Comparison of ENCODE assay signal across 8 cellular contexts in the genomic region with DNA sequence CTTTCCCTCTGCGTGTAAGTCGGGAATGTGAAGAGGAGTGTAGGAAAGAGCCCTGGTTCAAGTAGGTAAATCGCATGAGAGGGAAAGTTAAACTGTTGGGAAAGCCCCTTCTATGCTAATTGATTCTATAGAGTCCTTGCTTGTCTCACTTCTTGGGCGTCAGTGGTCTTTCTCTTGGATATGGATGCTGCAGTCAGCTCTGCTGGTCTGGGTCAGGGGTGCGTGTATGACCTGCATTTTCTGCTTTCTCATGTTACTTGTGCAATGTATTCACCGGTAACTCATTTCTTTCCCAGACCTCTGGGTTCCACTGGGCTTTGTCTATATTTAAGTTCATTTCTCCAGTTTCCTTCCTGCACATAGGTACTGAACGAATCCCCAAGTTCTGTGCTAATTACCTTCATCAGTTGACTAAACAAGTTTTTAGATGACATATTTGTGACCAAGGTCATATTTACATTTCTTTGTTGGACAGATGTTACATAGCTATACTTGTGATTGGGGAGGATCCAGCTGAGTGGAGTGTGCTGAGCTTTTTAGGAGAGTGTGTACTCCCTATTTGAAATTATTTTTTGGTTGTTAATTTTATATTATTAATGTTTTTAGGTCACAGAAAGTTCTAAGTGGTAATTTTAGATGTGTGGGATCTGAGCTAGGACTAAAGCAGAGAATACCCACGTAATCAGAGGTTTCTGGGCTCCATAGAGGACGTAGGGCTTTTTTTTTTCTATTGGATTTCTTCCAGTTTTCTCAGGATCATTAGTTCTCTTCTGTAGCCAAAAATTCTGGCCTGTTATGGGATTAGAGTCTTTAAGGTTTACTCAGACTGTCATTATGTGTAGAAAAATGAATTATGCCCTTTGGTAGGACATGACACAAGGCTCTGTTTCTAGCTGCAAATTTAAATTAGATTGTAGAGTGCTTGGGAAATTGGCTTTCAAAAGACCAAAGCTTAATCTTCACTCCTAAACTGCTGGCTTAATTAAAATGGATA. TPM values are rescaled to one million over a fixed set of nuclear protein-coding genes. Genes with fewer than 3 reads are reported as not detected.
DNase-seq lines count a peak whose midpoint lies in the region; ATAC-seq, FAIRE-seq and TF ChIP-seq lines count a peak whose summit lies in the region.

No MANE protein-coding gene starts in this region.

- TSS peak; percentile 48 for BruUV-seq in HepG2 (replicated peaks; lab: Mats Ljungman, UMichigan)

- H3K9me3 ChIP-seq in A549 (no peaks in the 10 kb centered on the region), OCI-LY3 (ENCODE audit: insufficient read depth, low read length) (no peaks in the 10 kb centered on the region), breast epithelium (no peaks in the 10 kb centered on the region), HepG2 (ENCODE audit: low read length) (no peaks in the 10 kb centered on the region), suprapubic skin (no peaks in the 10 kb centered on the region)

- H3K27ac ChIP-seq in A549 (peak overlapping the region; percentile 99 to 100), OCI-LY3 (ENCODE audit: low read length) (peak overlapping the region; percentile 96), breast epithelium (peak overlapping the region; percentile 100), HepG2 (ENCODE audit: extremely low read length, insufficient read depth, low read length) (peak overlapping the region; percentile 99), suprapubic skin (peak overlapping the region; percentile 100)

- intact Hi-C loops in breast epithelium (cut with DNase I; ENCODE audit: low total_unique reads) = loop anchor here (10.0 kb wide), 1 partner anchor 396 kb away; the partner anchor contains the start of genes ARPC4 and TADA3
- intact Hi-C loops in HepG2 (cut with micrococcal nuclease; ENCODE audit: unreplicated experiment) = no loop called here

- H3K4me1 ChIP-seq in A549 (peaks cover 56% of the 10 kb centered on the region), OCI-LY3 (ENCODE audit: low read length) (peaks cover 52% of the 10 kb centered on the region), breast epithelium (peaks cover 3 to 41% of the 10 kb centered on the region in 2 donors), HepG2 (ENCODE audit: insufficient read depth, low read length) (peaks cover 60% of the 10 kb centered on the region), suprapubic skin (peaks cover 73% of the 10 kb centered on the region)

- H3K79me2 ChIP-seq in OCI-LY3 (ENCODE audit: low read length) = peaks cover 92% of the 10 kb centered on the region
- peaks cover 87% of the 10 kb centered on the region for H3K79me2 ChIP-seq in HepG2 (ENCODE audit: insufficient read depth, low read length)

- in situ Hi-C loops in HepG2 (cut with HindIII; ENCODE audit: extremely low pct_ligation_motif_present, low pct_unique_long_range_greater_than_20kb) = no loop called here

- peaks cover 35% of the 10 kb centered on the region for H3K36me3 ChIP-seq in OCI-LY3 (replicated peaks; ENCODE audit: low read depth, low read length)
- H3K36me3 ChIP-seq in breast epithelium = no peaks in the 10 kb centered on the region
- peaks cover 0 to 15% of the 10 kb centered on the region in 2 experiments; a peak in 2 of 5 replicates for H3K36me3 ChIP-seq in HepG2 (replicated peaks in 1 of 2; ENCODE audit: control insufficient read depth in 1 of 2, insufficient read depth in 2 of 2, low read length in 2 of 2)
- H3K36me3 ChIP-seq in suprapubic skin = peaks cover 2% of the 10 kb centered on the region

- peaks cover 74% of the 10 kb centered on the region for H4K20me1 ChIP-seq in OCI-LY3 (ENCODE audit: insufficient read depth, low read length)
- H4K20me1 ChIP-seq in HepG2 (ENCODE audit: insufficient read depth, low read length) = peaks cover 73% of the 10 kb centered on the region

- POLR2A ChIA-PET in A549 (lab: Yijun Ruan, JAX) (interaction anchor here (0.7 to 1.8 kb wide), 4 partner anchors 10 to 36 kb away, joined by 3 to 7 read pairs (median 6); partner anchors contain the start of gene THUMPD3), HepG2 (lab: Yijun Ruan, JAX) (interaction anchor here (0.9 to 5.8 kb wide), 6 partner anchors 9 to 36 kb away, joined by 3 to 112 read pairs (median 4); partner anchors contain the start of gene THUMPD3)

- TF ChIP-seq EP300 in A549 (IDR thresholded peaks at IDR 0.05) (no peak), HepG2 (IDR thresholded peaks at IDR 0.05; ENCODE audit: low read depth in 2 of 2, low read length in 2 of 2) (no peak), HepG2 (CRISPR knock-in tag; IDR thresholded peaks at IDR 0.05; ENCODE audit: borderline replicate concordance) (no peak), suprapubic skin (IDR thresholded peaks at IDR 0.05) (no peak)

- FAIRE-seq in A549 (lab: Jason Lieb, UNC) (no peak), HepG2 (lab: Jason Lieb, UNC) (no peak)

- H3K4me3 ChIP-seq in A549 = peak overlapping the region; percentile 84
- peak overlapping the region; percentile 100 for H3K4me3 ChIP-seq in GM12864 (ENCODE audit: low read depth, low read length)
- H3K4me3 ChIP-seq in OCI-LY3 (ENCODE audit: low read length) = peak overlapping the region; percentile 98
- peak overlapping the region; percentile 95 to 97 (median 95) for H3K4me3 ChIP-seq in breast epithelium
- H3K4me3 ChIP-seq in HepG2 (replicated peaks in 1 of 3; ENCODE audit: insufficient read depth in 1 of 3, low read depth in 2 of 3, low read length in 3 of 3) = peak overlapping the region; percentile 95 to 100 (median 96)
- H3K4me3 ChIP-seq in suprapubic skin = peak overlapping the region; percentile 89

- no peak for TF ChIP-seq CTCF in A549 (IDR thresholded peaks at IDR 0.05)
- no peak for TF ChIP-seq CTCF in GM12864 (IDR thresholded peaks at IDR 0.05; ENCODE audit: low read depth, low read length, missing control alignments)
- no peak for TF ChIP-seq CTCF in OCI-LY3 (IDR thresholded peaks at IDR 0.05; ENCODE audit: low read depth, low read length)
- TF ChIP-seq CTCF in breast epithelium (IDR thresholded peaks at IDR 0.05) = no peak
- no peak for TF ChIP-seq CTCF in HepG2 (CRISPR knock-in tag; IDR thresholded peaks at IDR 0.05)
- TF ChIP-seq CTCF in suprapubic skin (IDR thresholded peaks at IDR 0.05) = no peak

- 2% methylated on average over 9 of the region's 9 CpGs for WGBS in A549 (ENCODE audit: missing lambda C conversion rate)
- WGBS in HepG2 (ENCODE audit: low lambda C conversion rate) = 0% methylated on average over 9 of the region's 9 CpGs
- WGBS in suprapubic skin = under 1% methylated on average over 9 of the region's 9 CpGs

- TF ChIP-seq POLR2A in A549 (IDR thresholded peaks at IDR 0.05; ENCODE audit: low read length) = no peak
- TF ChIP-seq POLR2A in breast epithelium (IDR thresholded peaks at IDR 0.05) = no peak
- peak in 1 of 2 experiments; percentile 62; a peak in 2 of 4 replicates for TF ChIP-seq POLR2A in HepG2 (IDR thresholded peaks at IDR 0.05; ENCODE audit: insufficient read depth in 1 of 2, low read depth in 2 of 2, low read length in 2 of 2)
- no peak for TF ChIP-seq POLR2A in suprapubic skin (IDR thresholded peaks at IDR 0.05)

- H3K4me2 ChIP-seq in A549 (peak overlapping the region; percentile 94), OCI-LY3 (ENCODE audit: low read length) (peak overlapping the region; percentile 73), HepG2 (ENCODE audit: low read depth, low read length) (peak overlapping the region; percentile 95)

- ATAC-seq in A549 (no peak), HepG2 (no peak), HG02642 (IDR thresholded peaks at IDR 0.05; ENCODE audit: poor library complexity, unreplicated experiment) (no peak)

- H2AFZ ChIP-seq in OCI-LY3 (ENCODE audit: low read depth, low read length) (no peak overlapping the region), HepG2 (ENCODE audit: low read length) (no peak overlapping the region)

- TF ChIP-seq RAD21 in A549 (conservative IDR thresholded peaks at IDR 0.05 in 1 of 2, IDR thresholded peaks at IDR 0.05 in 1 of 2) (no peak), HepG2 (CRISPR knock-in tag; IDR thresholded peaks at IDR 0.05) (no peak)

- CTCF ChIA-PET in A549 (lab: Yijun Ruan, JAX) = interaction anchor here (0.8 to 1.9 kb wide), 6 partner anchors 10 to 46 kb away, joined by 3 to 7 read pairs (median 4); partner anchors contain the start of gene THUMPD3
- CTCF ChIA-PET in HepG2 (lab: Yijun Ruan, JAX; ENCODE audit: low intra/inter-chr PET ratio, low total read pairs) = no interaction called here

- peak overlapping the region; percentile 99 for H3K9ac ChIP-seq in OCI-LY3 (ENCODE audit: low read length)
- peak overlapping the region; percentile 100 for H3K9ac ChIP-seq in HepG2 (ENCODE audit: insufficient read depth, low read depth, low read length)

- DNase-seq in A549 (ENCODE audit: low read depth in 1 of 2, low spot score in 1 of 2) (peak in 1 of 2 experiments; percentile 58), GM12864 (ENCODE audit: low read depth) (no peak), breast epithelium (ENCODE audit: low spot score in 2 of 2) (no peak), HepG2 (ENCODE audit: low spot score) (peak; percentile 62), suprapubic skin (ENCODE audit: low spot score in 2 of 2) (no peak), NCI-H187 treated with DMSO at 0.1 percent for 48 hours (lab: John Stamatoyannopoulos, UW) (no peak)

- no peaks in the 10 kb centered on the region for H3K27me3 ChIP-seq in OCI-LY3 (ENCODE audit: low read depth, low read length)
- no peaks in the 10 kb centered on the region for H3K27me3 ChIP-seq in breast epithelium
- no peaks in the 10 kb centered on the region; a peak in 1 of 5 replicates for H3K27me3 ChIP-seq in HepG2 (ENCODE audit: control insufficient read depth in 1 of 2, insufficient read depth in 2 of 2, low read length in 2 of 2)
- H3K27me3 ChIP-seq in suprapubic skin = no peaks in the 10 kb centered on the region

RNA-seq across cellular contexts. Expression of gene SETD5, which starts 1.6 kb away (rescaled TPM):
- polyA plus RNA-seq in A549 (2011; rRNA removed) = 92.3 and 116 TPM in 2 replicates
- 27.4 and 36.6 TPM in 2 replicates for polyA plus RNA-seq in A549 (2012; cell fraction: cytosol; rRNA removed)
- 70.5 and 82.3 TPM in 2 replicates for polyA plus RNA-seq in A549 (2012; cell fraction: nucleus; rRNA removed)
- polyA plus RNA-seq in A549 (2017; fragmentation: RNase III; extraction: RNeasy Plus Mini Kit Qiagen cat#74134 plus additional on column Dnase treatment) = 41.7 to 46.1 TPM (median 44.2 TPM) in 3 replicates
- polyA minus RNA-seq in A549 (2011; rRNA and poly(A)+ RNA removed) = 151 and 153 TPM in 2 replicates
- 100 to 1,000 TPM in 2 of 3 donors, 10 to 100 TPM in 1; 63.0 to 135 (median 118) TPM for total RNA-seq in breast epithelium
- 40.6 and 46.8 TPM in 2 replicates for total RNA-seq in HepG2 (2016; rRNA removed; fragmentation: Illumina TruSeq; extraction: Trizol)
- total RNA-seq in HepG2 (2016; cell fraction: cytosol; rRNA removed; fragmentation: Illumina TruSeq; extraction: Trizol; ENCODE audit: low read depth) = 26.3 and 27.9 TPM in 2 replicates
- 35.8 and 43.9 TPM in 2 replicates for total RNA-seq in HepG2 (2016; cell fraction: insoluble cytoplasmic fraction; rRNA removed; fragmentation: Illumina TruSeq; extraction: Trizol)
- 26.2 and 27.3 TPM in 2 replicates for total RNA-seq in HepG2 (2016; cell fraction: membrane; rRNA removed; fragmentation: Illumina TruSeq; extraction: Trizol)
- 98.3 and 114 TPM in 2 replicates for total RNA-seq in HepG2 (2016; cell fraction: nucleus; rRNA removed; fragmentation: Illumina TruSeq; extraction: Trizol)
- 79.8 and 95.8 TPM in 2 replicates for polyA plus RNA-seq in HepG2 (2011; rRNA removed)
- polyA plus RNA-seq in HepG2 (2011; cell fraction: cytosol; rRNA removed) = 26.9 and 32.4 TPM in 2 replicates
- polyA plus RNA-seq in HepG2 (2011; cell fraction: nucleus; rRNA removed) = 146 and 182 TPM in 2 replicates
- 71.2 and 71.4 TPM in 2 replicates for polyA plus RNA-seq in HepG2 (2012)
- polyA plus RNA-seq in HepG2 (2016; cell fraction: cytosol; fragmentation: Illumina TruSeq; extraction: Trizol; ENCODE audit: low read depth) = 1.9 and 2.5 TPM in 2 replicates
- 30.4 and 34.5 TPM in 2 replicates for polyA plus RNA-seq in HepG2 (2016; cell fraction: insoluble cytoplasmic fraction; fragmentation: Illumina TruSeq; extraction: Trizol; ENCODE audit: low read depth)
- polyA plus RNA-seq in HepG2 (2016; cell fraction: membrane; fragmentation: Illumina TruSeq; extraction: Trizol; ENCODE audit: low read depth) = 7.4 and 7.5 TPM in 2 replicates
- 137 and 159 TPM in 2 replicates for polyA plus RNA-seq in HepG2 (2016; cell fraction: nucleus; fragmentation: Illumina TruSeq; extraction: Trizol; ENCODE audit: insufficient read depth, low read depth)
- 83.8 and 106 TPM in 2 replicates for polyA minus RNA-seq in HepG2 (2011; rRNA and poly(A)+ RNA removed; ENCODE audit: low replicate concordance)
- polyA minus RNA-seq in HepG2 (2011; cell fraction: cytosol; rRNA and poly(A)+ RNA removed) = 48.4 and 58.5 TPM in 2 replicates
- 243 and 288 TPM in 2 replicates for polyA minus RNA-seq in HepG2 (2011; cell fraction: nucleus; rRNA and poly(A)+ RNA removed)
- total RNA-seq in suprapubic skin = 100 to 1,000 TPM in 2 of 4 donors, 10 to 100 TPM in 2; 72.5 to 272 (median 108) TPM

RNA-seq across cellular contexts. Expression of gene THUMPD3, which starts 36.2 kb away (rescaled TPM):
- polyA plus RNA-seq in A549 (2011; rRNA removed) (86.0 and 93.2 TPM in 2 replicates), A549 (2017; fragmentation: RNase III; extraction: RNeasy Plus Mini Kit Qiagen cat#74134 plus additional on column Dnase treatment) (53.9 to 64.4 TPM (median 60.7 TPM) in 3 replicates), HepG2 (2011; rRNA removed) (27.5 and 31.2 TPM in 2 replicates)
- 30.2 and 32.0 TPM in 2 replicates for polyA plus RNA-seq in A549 (2012; cell fraction: cytosol; rRNA removed)
- 15.7 and 22.5 TPM in 2 replicates for polyA plus RNA-seq in A549 (2012; cell fraction: nucleus; rRNA removed)
- polyA minus RNA-seq in A549 (2011; rRNA and poly(A)+ RNA removed) = 50.7 and 51.4 TPM in 2 replicates
- total RNA-seq in breast epithelium (10 to 100 TPM; 22.2 to 36.4 (median 25.2) TPM), HepG2 (2016; rRNA removed; fragmentation: Illumina TruSeq; extraction: Trizol) (44.1 and 62.4 TPM in 2 replicates), suprapubic skin (10 to 100 TPM; 14.2 to 39.0 (median 27.5) TPM)
- 10.2 and 11.1 TPM in 2 replicates for total RNA-seq in HepG2 (2016; cell fraction: cytosol; rRNA removed; fragmentation: Illumina TruSeq; extraction: Trizol; ENCODE audit: low read depth)
- 47.7 and 61.2 TPM in 2 replicates for total RNA-seq in HepG2 (2016; cell fraction: insoluble cytoplasmic fraction; rRNA removed; fragmentation: Illumina TruSeq; extraction: Trizol)
- total RNA-seq in HepG2 (2016; cell fraction: membrane; rRNA removed; fragmentation: Illumina TruSeq; extraction: Trizol) = 24.6 and 30.2 TPM in 2 replicates
- 22.3 and 26.8 TPM in 2 replicates for total RNA-seq in HepG2 (2016; cell fraction: nucleus; rRNA removed; fragmentation: Illumina TruSeq; extraction: Trizol)
- 18.8 and 24.9 TPM in 2 replicates for polyA plus RNA-seq in HepG2 (2011; cell fraction: cytosol; rRNA removed)
- polyA plus RNA-seq in HepG2 (2011; cell fraction: nucleus; rRNA removed) = 16.7 and 17.6 TPM in 2 replicates
- polyA plus RNA-seq in HepG2 (2012) = 27.5 and 34.5 TPM in 2 replicates
- polyA plus RNA-seq in HepG2 (2016; cell fraction: cytosol; fragmentation: Illumina TruSeq; extraction: Trizol; ENCODE audit: low read depth) = 4.9 and 5.9 TPM in 2 replicates
- 49.5 and 53.5 TPM in 2 replicates for polyA plus RNA-seq in HepG2 (2016; cell fraction: insoluble cytoplasmic fraction; fragmentation: Illumina TruSeq; extraction: Trizol; ENCODE audit: low read depth)
- 11.9 and 13.1 TPM in 2 replicates for polyA plus RNA-seq in HepG2 (2016; cell fraction: membrane; fragmentation: Illumina TruSeq; extraction: Trizol; ENCODE audit: low read depth)
- polyA plus RNA-seq in HepG2 (2016; cell fraction: nucleus; fragmentation: Illumina TruSeq; extraction: Trizol; ENCODE audit: insufficient read depth, low read depth) = 29.7 and 33.3 TPM in 2 replicates
- polyA minus RNA-seq in HepG2 (2011; rRNA and poly(A)+ RNA removed; ENCODE audit: low replicate concordance) = 39.3 and 55.9 TPM in 2 replicates
- polyA minus RNA-seq in HepG2 (2011; cell fraction: cytosol; rRNA and poly(A)+ RNA removed) = 30.0 and 31.3 TPM in 2 replicates
- 23.6 and 35.3 TPM in 2 replicates for polyA minus RNA-seq in HepG2 (2011; cell fraction: nucleus; rRNA and poly(A)+ RNA removed)

Comparison
In these comparisons a context has a peak if more than half of its experiments do, and no peak if none do; other contexts are left out.
1. Of the 38 proteins assayed by ChIP-seq in both HepG2 and A549: peak only in HepG2: CEBPB; only in A549: MAFK; in both: NFE2L2; in neither: 34; mixed calls (peak in some experiments, not most) for 1.